ENCODE assay signal across 19 cellular contexts in the genomic region with DNA sequence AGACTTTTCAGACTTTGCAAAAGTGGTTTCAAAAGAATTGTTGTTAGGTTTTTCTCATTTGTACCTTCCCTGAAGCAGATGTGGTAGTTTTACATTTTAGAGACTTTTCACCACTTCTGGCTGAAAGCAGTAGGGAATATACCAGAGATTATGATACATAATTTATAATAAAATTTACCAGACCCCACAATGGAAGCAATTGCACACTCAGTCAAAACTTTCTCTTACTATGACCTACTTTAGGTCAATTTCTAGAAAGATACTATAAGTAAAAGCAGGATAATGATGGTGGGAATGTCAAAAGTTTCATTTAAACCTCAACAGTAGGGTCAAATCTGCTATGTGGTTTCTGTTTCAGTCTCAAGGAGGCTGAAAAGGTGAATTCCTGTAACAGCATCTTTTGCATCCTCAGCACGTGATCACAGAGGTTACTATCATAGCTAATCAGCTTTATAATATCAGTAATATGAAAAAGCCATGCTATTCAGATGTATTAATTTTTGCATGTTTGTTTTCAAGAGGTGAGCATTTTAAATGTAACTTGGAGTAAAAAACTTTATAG. TPM values are rescaled to one million over a fixed set of nuclear protein-coding genes. Genes with fewer than 3 reads are reported as not detected.
DNase-seq lines count a peak whose midpoint lies in the region; ATAC-seq and TF ChIP-seq lines count a peak whose summit lies in the region.
"Had no signal": no experiment of that assay in that cellular context is flagged by ENCODE, and none has a peak within 500 bp of the region (broad histone marks: within the 10 kb centered on the region; RNA-seq: fewer than 3 reads in every experiment).

No MANE protein-coding gene starts in this region.

- H3K27ac ChIP-seq in MM.1S (ENCODE audit: low read length) (no peak overlapping the region), hepatocyte (no peak overlapping the region)
- H3K27ac ChIP-seq: heart right ventricle had no signal

- peak overlapping the region; percentile 27 for H3K4me2 ChIP-seq in MM.1S (ENCODE audit: low read depth, low read length)
- H3K4me2 ChIP-seq in hepatocyte: no peak overlapping the region

- H3K9me3 ChIP-seq in MM.1S (replicated peaks; ENCODE audit: insufficient read depth, low read length) (no peaks in the 10 kb centered on the region), hepatocyte (ENCODE audit: low read depth) (no peaks in the 10 kb centered on the region)
- H3K9me3 ChIP-seq: heart right ventricle had no signal

- H2AFZ ChIP-seq in MM.1S (ENCODE audit: low read length) (no peak overlapping the region), hepatocyte (no peak overlapping the region)

- DNase-seq in MM.1S: peak; percentile 67
- DNase-seq in GM19238 (ENCODE audit: insufficient read length, low spot score): no peak
- DNase-seq in hepatocyte (ENCODE audit: low spot score): no peak
- DNase-seq: activated CD4-positive, alpha-beta T cell treated with anti-CD3 and anti-CD28 coated beads for 36 hours; activated CD8-positive, alpha-beta memory T cell treated with anti-CD3 and anti-CD28 coated beads, Interleukin-2, amount 50 U/mL, for 48 hours; activated gamma-delta T cell treated with Interleukin-2 at 50 U/mL for 16 hours; aorta; CD8-positive, alpha-beta memory T cell; cerebellar nuclear complex; heart right ventricle; NCI-H1105 treated with DMSO at 0.1 percent for 48 hours; stimulated activated CD4-positive, alpha-beta T cell treated with anti-CD3 and anti-CD28 coated beads, Interleukin-1b, Interleukin-23, amount 100 ng/mL, for 48 hours had no signal

- H3F3A ChIP-seq in MM.1S (ENCODE audit: insufficient read depth, low read length): peaks cover 12% of the 10 kb centered on the region

- H3K79me2 ChIP-seq in MM.1S (ENCODE audit: low read length): no peaks in the 10 kb centered on the region
- H3K79me2 ChIP-seq in hepatocyte: peaks cover 5% of the 10 kb centered on the region

- H3K9ac ChIP-seq in MM.1S (ENCODE audit: low read length): no peak overlapping the region

- TF ChIP-seq CTCF in MM.1S (IDR thresholded peaks at IDR 0.05; ENCODE audit: low read length) (no peak), hepatocyte (IDR thresholded peaks at IDR 0.05; ENCODE audit: poor library complexity) (no peak)

- 94% methylated on average over 1 of the region's 1 CpG for WGBS in hepatocyte (ENCODE audit: low lambda C conversion rate, missing lambda C conversion rate)

- no peaks in the 10 kb centered on the region for H3K27me3 ChIP-seq in MM.1S (replicated peaks; ENCODE audit: insufficient read depth, low read length)
- H3K27me3 ChIP-seq in hepatocyte: no peaks in the 10 kb centered on the region
- H3K27me3 ChIP-seq: heart right ventricle had no signal

- H3K4me3 ChIP-seq in MM.1S (ENCODE audit: low read length) (no peak overlapping the region), hepatocyte (no peak overlapping the region)
- H3K4me3 ChIP-seq: heart right ventricle, K562 had no signal

- H3K36me3 ChIP-seq in MM.1S (replicated peaks; ENCODE audit: insufficient read depth, low read length) (no peaks in the 10 kb centered on the region), hepatocyte (replicated peaks; ENCODE audit: insufficient read depth, low read depth) (no peaks in the 10 kb centered on the region)

- ATAC-seq in GM18519 (IDR thresholded peaks at IDR 0.05; ENCODE audit: low FRiP score, unreplicated experiment) (peak; percentile 61), GM21528 (IDR thresholded peaks at IDR 0.05; ENCODE audit: low FRiP score, unreplicated experiment) (peak; percentile 63), HG02885 (IDR thresholded peaks at IDR 0.05; ENCODE audit: poor library complexity, unreplicated experiment) (peak; percentile 57), GM18873 (IDR thresholded peaks at IDR 0.05; ENCODE audit: low FRiP score, unreplicated experiment) (no peak)
- ATAC-seq: activated CD4-positive, alpha-beta T cell treated with anti-CD3 and anti-CD28 coated beads for 36 hours; heart right ventricle; K562; sciatic nerve; SK-N-SH treated with all-trans-retinoic acid at 6 μM for 48 hours had no signal

- H3K9me2 ChIP-seq in MM.1S (replicated peaks; ENCODE audit: insufficient read depth, low read length) (no peaks in the 10 kb centered on the region), hepatocyte (replicated peaks; ENCODE audit: insufficient read depth) (no peaks in the 10 kb centered on the region)

- H4K20me1 ChIP-seq in MM.1S (ENCODE audit: insufficient read depth, low read length) (no peaks in the 10 kb centered on the region), hepatocyte (ENCODE audit: insufficient read depth, poor library complexity, severe bottlenecking) (no peaks in the 10 kb centered on the region)

- H3K4me1 ChIP-seq in MM.1S (ENCODE audit: low read length): peaks cover 10% of the 10 kb centered on the region
- no peaks in the 10 kb centered on the region for H3K4me1 ChIP-seq in hepatocyte (ENCODE audit: insufficient read depth)
- H3K4me1 ChIP-seq: heart right ventricle had no signal

RNA-seq across cellular contexts. Expression of a gene that starts 26.9 kb away (rescaled TPM):
- 19.5 and 28.2 TPM in 2 replicates for total RNA-seq in hepatocyte
- 23.6 and 25.7 TPM in 2 replicates for polyA plus RNA-seq in hepatocyte
